Comparison of ENCODE assay signal across 18 cellular contexts in genomic region chr14:23542261-23542660, GRCh38. TPM values are rescaled to one million over a fixed set of nuclear protein-coding genes. Genes with fewer than 3 reads are reported as not detected.
DNase-seq lines count a peak whose midpoint lies in the region; ATAC-seq, FAIRE-seq and TF ChIP-seq lines count a peak whose summit lies in the region.
"Had no signal": no experiment of that assay in that cellular context is flagged by ENCODE, and none has a peak within 500 bp of the region (broad histone marks: within the 10 kb centered on the region; RNA-seq: fewer than 3 reads in every experiment).

No MANE protein-coding gene starts in this region.

- H3K4me3 ChIP-seq in GM23338: no peak overlapping the region
- H3K4me3 ChIP-seq in bronchial epithelial cell (ENCODE audit: low read depth, low read length): no peak overlapping the region
- H3K4me3 ChIP-seq in psoas muscle: no peak overlapping the region
- no peak overlapping the region for H3K4me3 ChIP-seq in pancreas
- H3K4me3 ChIP-seq: BLaER1 treated with 17β-estradiol and CSF1 and Interleukin-3, amounts not matched to agents 10 nM and 100 nM had no signal

- H3K36me3 ChIP-seq in GM23338 (ENCODE audit: insufficient read depth): no peaks in the 10 kb centered on the region
- H3K36me3 ChIP-seq in bronchial epithelial cell (ENCODE audit: control insufficient read depth, insufficient read depth, low read length): no peaks in the 10 kb centered on the region
- H3K36me3 ChIP-seq in psoas muscle (ENCODE audit: insufficient read depth in 1 of 2, low read depth in 1 of 2): no peaks in the 10 kb centered on the region
- no peaks in the 10 kb centered on the region for H3K36me3 ChIP-seq in pancreas

- intact Hi-C loops in psoas muscle (cut with DNase I) (no loop called here), pancreas (cut with DNase I) (no loop called here)

- H3K4me3 Mint-ChIP-seq in GM23338: no peak overlapping the region; the same call in 2 of the 3 replicates
- H3K4me3 Mint-ChIP-seq in glutamatergic neuron (ENCODE audit: unreplicated experiment): peak overlapping the region; percentile 52
- H3K4me3 Mint-ChIP-seq: CD4-positive, CD25-positive, alpha-beta regulatory T cell had no signal

- H3K36me3 Mint-ChIP-seq in GM23338 (ENCODE audit: low read depth) (peaks cover 41% of the 10 kb centered on the region), glutamatergic neuron (ENCODE audit: unreplicated experiment) (no peaks in the 10 kb centered on the region)
- H3K36me3 Mint-ChIP-seq: CD4-positive, CD25-positive, alpha-beta regulatory T cell had no signal

- H3K9me2 ChIP-seq in GM23338 (ENCODE audit: insufficient read depth): no peaks in the 10 kb centered on the region

- H3K27ac Mint-ChIP-seq in GM23338 (peak overlapping the region; percentile 42; the same call in 1 of the 2 replicates), glutamatergic neuron (ENCODE audit: unreplicated experiment) (peak overlapping the region; percentile 65)
- H3K27ac Mint-ChIP-seq: CD4-positive, CD25-positive, alpha-beta regulatory T cell had no signal

- no peaks in the 10 kb centered on the region for H3K27me3 ChIP-seq in GM23338 (ENCODE audit: insufficient read depth)
- no peaks in the 10 kb centered on the region for H3K27me3 ChIP-seq in bronchial epithelial cell (ENCODE audit: control insufficient read depth, insufficient read depth, low read length)
- H3K27me3 ChIP-seq in psoas muscle (ENCODE audit: insufficient read depth in 3 of 3, low read length in 2 of 3): no peaks in the 10 kb centered on the region
- no peaks in the 10 kb centered on the region for H3K27me3 ChIP-seq in pancreas
- H3K27me3 ChIP-seq: BLaER1 treated with 17β-estradiol and CSF1 and Interleukin-3, amounts not matched to agents 10 nM and 100 nM had no signal

- peaks cover 43% of the 10 kb centered on the region for H3K4me1 Mint-ChIP-seq in GM23338
- H3K4me1 Mint-ChIP-seq in glutamatergic neuron (ENCODE audit: low read depth, unreplicated experiment): peaks cover 37% of the 10 kb centered on the region
- H3K4me1 Mint-ChIP-seq: CD4-positive, CD25-positive, alpha-beta regulatory T cell had no signal

- no peak overlapping the region for H3K27ac ChIP-seq in GM23338 (ENCODE audit: low read depth)
- no peak overlapping the region for H3K27ac ChIP-seq in psoas muscle
- H3K27ac ChIP-seq in pancreas: no peak overlapping the region
- H3K27ac ChIP-seq: BLaER1 treated with 17β-estradiol and CSF1 and Interleukin-3, amounts not matched to agents 10 nM and 100 nM had no signal

- H3K9me3 Mint-ChIP-seq in GM23338: no peaks in the 10 kb centered on the region; the same call in 2 of the 3 replicates
- H3K9me3 Mint-ChIP-seq in glutamatergic neuron (ENCODE audit: unreplicated experiment): peaks cover 12% of the 10 kb centered on the region

- peak overlapping the region; percentile 9; the same call in 1 of the 2 replicates for H3K4me2 ChIP-seq in GM23338
- H3K4me2 ChIP-seq: BLaER1 treated with 17β-estradiol and CSF1 and Interleukin-3, amounts not matched to agents 10 nM and 100 nM had no signal

- TF ChIP-seq CTCF in GM23338 (conservative IDR thresholded peaks at IDR 0.05; ENCODE audit: low read depth in 2 of 2) (no peak), bronchial epithelial cell (IDR thresholded peaks at IDR 0.05; ENCODE audit: insufficient read depth, low read length, severe bottlenecking) (no peak), glutamatergic neuron (IDR thresholded peaks at IDR 0.05; ENCODE audit: partially characterized antibody, unreplicated experiment) (no peak), psoas muscle (IDR thresholded peaks at IDR 0.05) (no peak), pancreas (IDR thresholded peaks at IDR 0.05) (no peak)

- H3F3A ChIP-seq in GM23338 (replicated peaks; ENCODE audit: low read depth): peaks cover 15% of the 10 kb centered on the region

- H3K27me3 Mint-ChIP-seq in GM23338 (ENCODE audit: insufficient read depth, low read depth, poor library complexity): peaks cover 22% of the 10 kb centered on the region
- peaks cover 15% of the 10 kb centered on the region for H3K27me3 Mint-ChIP-seq in glutamatergic neuron (ENCODE audit: unreplicated experiment)

- H3K79me2 ChIP-seq in GM23338 (replicated peaks; ENCODE audit: insufficient read depth): peaks cover 40% of the 10 kb centered on the region

- H2AFZ ChIP-seq in GM23338: no peak overlapping the region

- ATAC-seq in GM23338 (no peak), psoas muscle (no peak), pancreas (no peak), HG02571 (IDR thresholded peaks at IDR 0.05; ENCODE audit: unreplicated experiment) (no peak)
- ATAC-seq: HepG2 had no signal

- FAIRE-seq in bronchial epithelial cell (lab: Jason Lieb, UNC): peak; percentile 28
- no peak for FAIRE-seq in pancreas (lab: Jason Lieb, UNC)
- FAIRE-seq: GM18507, HepG2, HTR-8/SVneo had no signal

- DNase-seq in GM23338 (ENCODE audit: low spot score) (no peak), NCI-H526 (lab: John Stamatoyannopoulos, UW) (peak; percentile 55 to 78), bronchial epithelial cell (ENCODE audit: low read depth) (no peak), glutamatergic neuron (no peak), psoas muscle (no peak), pancreas (no peak)
- no peak for DNase-seq in stimulated activated naive CD4-positive, alpha-beta T cell (lab: John Stamatoyannopoulos, UW)
- DNase-seq: ACHN; Calu3; CD4-positive, CD25-positive, alpha-beta regulatory T cell; DMS 273 treated with DMSO at 0.1 percent for 48 hours; H7 had no signal

- H4K20me1 ChIP-seq in GM23338 (replicated peaks; ENCODE audit: insufficient read depth): no peaks in the 10 kb centered on the region
- H4K20me1 ChIP-seq: BLaER1 treated with 17β-estradiol and CSF1 and Interleukin-3, amounts not matched to agents 10 nM and 100 nM had no signal

- peaks cover 65% of the 10 kb centered on the region for H3K4me1 ChIP-seq in GM23338 (ENCODE audit: insufficient read depth)
- H3K4me1 ChIP-seq in psoas muscle: no peaks in the 10 kb centered on the region
- no peaks in the 10 kb centered on the region for H3K4me1 ChIP-seq in pancreas

- WGBS in psoas muscle, 3 donors: 73 to 82% (median 80%) methylated on average over 5 of the region's 5 CpGs
- WGBS in pancreas, 2 donors: 76 to 87% methylated on average over 5 of the region's 5 CpGs

- no peaks in the 10 kb centered on the region for H3K9me3 ChIP-seq in psoas muscle
- no peaks in the 10 kb centered on the region for H3K9me3 ChIP-seq in pancreas
- H3K9me3 ChIP-seq: BLaER1 treated with 17β-estradiol and CSF1 and Interleukin-3, amounts not matched to agents 10 nM and 100 nM had no signal

TF ChIP-seq in GM23338, 12 proteins besides CTCF, POLR2A, EP300 and RAD21 (continues in another document):
- TF ChIP-seq EZH2phosphoT487 (IDR thresholded peaks at IDR 0.05; ENCODE audit: unreplicated experiment) (no peak), POLR2AphosphoS5 (IDR thresholded peaks at IDR 0.05; ENCODE audit: low read depth) (no peak), ZNF114 (CRISPR knock-in tag; IDR thresholded peaks at IDR 0.05) (no peak), JUNB (IDR thresholded peaks at IDR 0.05; ENCODE audit: unreplicated experiment) (no peak), EZH2 (IDR thresholded peaks at IDR 0.05; ENCODE audit: low read depth, unreplicated experiment) (no peak), STAT1 (IDR thresholded peaks at IDR 0.05; ENCODE audit: unreplicated experiment) (no peak)

RNA-seq across cellular contexts. Expression of gene ZFHX2, which starts 9.3 kb away (rescaled TPM):
- 9.9 and 11.6 TPM in 2 replicates for total RNA-seq in GM23338 (2014; rRNA removed; shearing (Covaris generic))
- polyA plus RNA-seq in GM23338 (2016; fragmentation: Nextera tagmentation; extraction: Ambion mirVana) (18.5 and 22.4 TPM in 2 replicates), psoas muscle (under 1 TPM; 0.11 to 0.71 (median 0.69) TPM), pancreas (1 to 10 TPM; 1.7 to 3.0 TPM)
- total RNA-seq in bronchial epithelial cell (0.13 and 0.26 TPM in 2 replicates), glutamatergic neuron (ENCODE audit: unreplicated experiment) (39.1 TPM), psoas muscle (1 to 10 TPM in 1 of 4 donors, under 1 TPM in 3; 0.39 to 2.9 (median 0.63) TPM), pancreas (1 to 10 TPM in 3 of 6 donors, under 1 TPM in 3; 0.63 to 3.8 (median 1.0) TPM)
- polyA plus RNA-seq: CD4-positive, CD25-positive, alpha-beta regulatory T cell had no signal

RNA-seq across cellular contexts. Expression of gene THTPA, which starts 13.8 kb away (rescaled TPM):
- total RNA-seq in GM23338 (2014; rRNA removed; shearing (Covaris generic)): 15.0 and 21.3 TPM in 2 replicates
- 6.3 and 8.6 TPM in 2 replicates for polyA plus RNA-seq in GM23338 (2016; fragmentation: Nextera tagmentation; extraction: Ambion mirVana)
- 3.6 and 4.5 TPM in 2 replicates for total RNA-seq in bronchial epithelial cell
- 19.3 TPM for total RNA-seq in glutamatergic neuron (ENCODE audit: unreplicated experiment)
- 10 to 100 TPM; 18.5 to 29.9 (median 23.2) TPM for total RNA-seq in psoas muscle
- polyA plus RNA-seq in psoas muscle: 10 to 100 TPM; 23.0 to 53.5 (median 26.2) TPM
- 10 to 100 TPM in 1 of 6 donors, 1 to 10 TPM in 5; 5.6 to 11.6 (median 8.4) TPM for total RNA-seq in pancreas
- polyA plus RNA-seq in pancreas: 10 to 100 TPM; 11.9 TPM

RNA-seq across cellular contexts. Expression of gene AP1G2, which starts 25.3 kb away (rescaled TPM):
- 63.5 and 70.8 TPM in 2 replicates for total RNA-seq in GM23338 (2014; rRNA removed; shearing (Covaris generic))
- polyA plus RNA-seq in GM23338 (2016; fragmentation: Nextera tagmentation; extraction: Ambion mirVana) (53.7 and 55.3 TPM in 2 replicates), psoas muscle (1 to 10 TPM; 3.3 to 5.3 (median 4.3) TPM), pancreas (100 to 1,000 TPM; 303 to 392 TPM)
- total RNA-seq in bronchial epithelial cell (40.5 and 44.4 TPM in 2 replicates), glutamatergic neuron (ENCODE audit: unreplicated experiment) (105 TPM), psoas muscle (10 to 100 TPM in 1 of 4 donors, 1 to 10 TPM in 3; 4.4 to 11.0 (median 6.1) TPM), pancreas (100 to 1,000 TPM in 1 of 6 donors, 10 to 100 TPM in 5; 57.4 to 153 (median 70.4) TPM)

RNA-seq across cellular contexts. Expression of gene JPH4, which starts 36.3 kb away (rescaled TPM):
- 28.5 and 29.9 TPM in 2 replicates for total RNA-seq in GM23338 (2014; rRNA removed; shearing (Covaris generic))
- polyA plus RNA-seq in GM23338 (2016; fragmentation: Nextera tagmentation; extraction: Ambion mirVana) (11.0 and 11.9 TPM in 2 replicates), psoas muscle (under 1 TPM; 0.01 to 0.13 (median 0.03) TPM), pancreas (1 to 10 TPM in 1 of 2 donors, under 1 TPM in 1; 0.46 to 1.3 TPM)
- total RNA-seq in bronchial epithelial cell (not detected in 2 replicates), glutamatergic neuron (ENCODE audit: unreplicated experiment) (52.7 TPM), psoas muscle (under 1 TPM; 0.05 to 0.62 (median 0.17) TPM), pancreas (under 1 TPM; 0.12 to 0.47 (median 0.29) TPM)
- total RNA-seq: A172; Calu3; CD4-positive, CD25-positive, alpha-beta regulatory T cell had no signal

Comparison
In these comparisons a context has a peak if more than half of its experiments do, and no peak if none do; other contexts are left out.
1. DNase-seq: peak in NCI-H526 (2 of 2); none in GM23338 (single experiment), bronchial epithelial cell (single experiment), glutamatergic neuron (single experiment), psoas muscle (0 of 2), pancreas (0 of 6) and stimulated activated naive CD4-positive, alpha-beta T cell (0 of 6).